In genomic region chr7:50315739-50316671, GRCh38 we compare ENCODE assay signal across 12 cellular contexts. TPM values are rescaled to one million over a fixed set of nuclear protein-coding genes. Genes with fewer than 3 reads are reported as not detected.
DNase-seq lines count a peak whose midpoint lies in the region; ATAC-seq and TF ChIP-seq lines count a peak whose summit lies in the region.
"Had no signal": no experiment of that assay in that cellular context is flagged by ENCODE, and none has a peak within 500 bp of the region (broad histone marks: within the 10 kb centered on the region; RNA-seq: fewer than 3 reads in every experiment).

No MANE protein-coding gene starts in this region.

- DNase-seq in activated CD4-positive, alpha-beta T cell treated with anti-CD3 and anti-CD28 coated beads for 36 hours = peak; percentile 54
- DNase-seq in activated CD4-positive, alpha-beta T cell treated with anti-CD3 and anti-CD28 coated beads for 4 hours = no peak
- peak; percentile 56 for DNase-seq in NCI-H187 treated with DMSO at 0.1 percent for 48 hours (lab: John Stamatoyannopoulos, UW)
- no peak for DNase-seq in central memory CD8-positive, alpha-beta T cell (ENCODE audit: low spot score in 2 of 2)
- no peak for DNase-seq in spleen
- no peak for DNase-seq in GM19238 (ENCODE audit: insufficient read length, low spot score)
- no peak for DNase-seq in HPDE6-E6E7 (ENCODE audit: extremely low spot score)
- DNase-seq in NCI-H226 = no peak
- DNase-seq: NCI-H2107, psoas muscle had no signal

- peaks cover 88% of the 10 kb centered on the region for H3K36me3 Mint-ChIP-seq in activated CD4-positive, alpha-beta T cell treated with anti-CD3 and anti-CD28 coated beads for 36 hours (ENCODE audit: low read depth)
- peaks cover 64% of the 10 kb centered on the region for H3K36me3 Mint-ChIP-seq in central memory CD8-positive, alpha-beta T cell (ENCODE audit: insufficient read depth)

- POLR2A ChIA-PET in activated CD4-positive, alpha-beta T cell treated with anti-CD3 and anti-CD28 coated beads for 36 hours (lab: Charles Lee) = interaction anchor here (0.6 to 4.5 kb wide), 15 partner anchors 8 to 248 kb away, joined by 3 to 43 read pairs (median 6); no protein-coding TSS in a partner anchor

- H3K27ac Mint-ChIP-seq in activated CD4-positive, alpha-beta T cell treated with anti-CD3 and anti-CD28 coated beads for 36 hours = peak overlapping the region; percentile 100
- peak overlapping the region; percentile 99 for H3K27ac Mint-ChIP-seq in central memory CD8-positive, alpha-beta T cell (ENCODE audit: low read depth)

- H3K4me1 Mint-ChIP-seq in activated CD4-positive, alpha-beta T cell treated with anti-CD3 and anti-CD28 coated beads for 36 hours = peaks cover 84% of the 10 kb centered on the region
- H3K4me1 Mint-ChIP-seq in central memory CD8-positive, alpha-beta T cell = peaks cover 93% of the 10 kb centered on the region

- no peaks in the 10 kb centered on the region for H3K27me3 Mint-ChIP-seq in activated CD4-positive, alpha-beta T cell treated with anti-CD3 and anti-CD28 coated beads for 36 hours
- H3K27me3 Mint-ChIP-seq in central memory CD8-positive, alpha-beta T cell = no peaks in the 10 kb centered on the region

- intact Hi-C loops in activated CD4-positive, alpha-beta T cell treated with anti-CD3 and anti-CD28 coated beads for 36 hours (cut with DNase I, micrococcal nuclease) = loop anchor here (2.0 to 5.0 kb wide), 4 partner anchors 49 to 224 kb away; partner anchors contain the start of gene ZPBP (in 2 of the 2)
- intact Hi-C loops in spleen (cut with DNase I; ENCODE audit: low total_unique reads) = loop anchor here (10.0 kb wide), 1 partner anchor 49 kb away; no protein-coding TSS in a partner anchor

- H3K4me3 Mint-ChIP-seq in activated CD4-positive, alpha-beta T cell treated with anti-CD3 and anti-CD28 coated beads for 36 hours = peak overlapping the region; percentile 95
- H3K4me3 Mint-ChIP-seq in central memory CD8-positive, alpha-beta T cell = peak overlapping the region; percentile 96

- 33 to 42% (median 39%) methylated on average over 12 to 14 of the region's 14 CpGs for WGBS in spleen, 5 donors

- no peak for ATAC-seq in activated CD4-positive, alpha-beta T cell treated with anti-CD3 and anti-CD28 coated beads for 36 hours
- no peak for ATAC-seq in central memory CD8-positive, alpha-beta T cell (replicated peaks; ENCODE audit: extremely low read depth, poor library complexity, severe bottlenecking)
- ATAC-seq: psoas muscle had no signal

- H3K27me3 ChIP-seq in spleen (replicated peaks in 1 of 7) = no peaks in the 10 kb centered on the region

- peaks cover 0 to 23% (median 7%) of the 10 kb centered on the region in 6 donors for H3K36me3 ChIP-seq in spleen
- H3K36me3 ChIP-seq: SJSA1 had no signal

- H3K9me3 Mint-ChIP-seq in activated CD4-positive, alpha-beta T cell treated with anti-CD3 and anti-CD28 coated beads for 36 hours (ENCODE audit: low read depth) = no peaks in the 10 kb centered on the region
- H3K9me3 Mint-ChIP-seq in central memory CD8-positive, alpha-beta T cell = no peaks in the 10 kb centered on the region

- H3K4me1 ChIP-seq in spleen = peaks cover 25 to 100% (median 98%) of the 10 kb centered on the region in 6 donors
- H3K4me1 ChIP-seq: psoas muscle, SJSA1 had no signal

- CTCF ChIA-PET in activated CD4-positive, alpha-beta T cell treated with anti-CD3 and anti-CD28 coated beads for 36 hours (lab: Charles Lee) = interaction anchor here (0.5 to 11.0 kb wide), 16 partner anchors 9 to 173 kb away, joined by 3 to 126 read pairs (median 4); no protein-coding TSS in a partner anchor

- TF ChIP-seq CTCF in spleen (IDR thresholded peaks at IDR 0.05 in 8 of 11, conservative IDR thresholded peaks at IDR 0.05 in 3 of 11) = no peak

- H3K4me3 ChIP-seq in spleen = peak overlapping the region in 3 of 8 donors; percentile 0 to 85 (median 22)
- H3K4me3 ChIP-seq: psoas muscle, SJSA1 had no signal

- no peak for TF ChIP-seq POLR2A in spleen (IDR thresholded peaks at IDR 0.05)

- H3K27ac ChIP-seq in spleen = peak overlapping the region; percentile 86 to 98 (median 94)
- H3K27ac ChIP-seq: psoas muscle, SJSA1 had no signal

- no peaks in the 10 kb centered on the region for H3K9me3 ChIP-seq in spleen
- H3K9me3 ChIP-seq: psoas muscle, SJSA1 had no signal

RNA-seq across cellular contexts. Expression of gene IKZF1, which starts 11.5 kb away (rescaled TPM):
- 100 to 1,000 TPM; 245 to 260 TPM for total RNA-seq in activated CD4-positive, alpha-beta T cell treated with anti-CD3 and anti-CD28 coated beads for 36 hours
- total RNA-seq in spleen = 100 to 1,000 TPM; 212 to 389 (median 260) TPM
- polyA plus RNA-seq in spleen = 10 to 100 TPM; 36.4 to 39.2 (median 37.9) TPM
- total RNA-seq: HT-29, SJSA1 had no signal

Comparison
In these comparisons a context has a peak if more than half of its experiments do, and no peak if none do; other contexts are left out.
1. DNase-seq: peak in activated CD4-positive, alpha-beta T cell treated with anti-CD3 and anti-CD28 coated beads for 36 hours (single experiment) and NCI-H187 treated with DMSO at 0.1 percent for 48 hours (single experiment); none in activated CD4-positive, alpha-beta T cell treated with anti-CD3 and anti-CD28 coated beads for 4 hours (0 of 2), central memory CD8-positive, alpha-beta T cell (0 of 2), spleen (single experiment), GM19238 (single experiment), HPDE6-E6E7 (single experiment) and NCI-H226 (single experiment).